ENCODE assay signal across 1 cellular context in genomic region chr17:48627625-48628510, GRCh38.
A peak's percentile ranks its signal among the peaks of the same experiment; 100 is the strongest.
TF ChIP-seq lines count a peak whose summit lies in the region.

No MANE protein-coding gene starts in this region.

TF ChIP-seq in HepG2, 621 proteins besides CTCF, POLR2A, EP300 and RAD21:
- TF ChIP-seq EZH2 (conservative IDR thresholded peaks at IDR 0.05; ENCODE audit: low read depth, low read length): peak; percentile 57
- TF ChIP-seq CBX2 (IDR thresholded peaks at IDR 0.05; ENCODE audit: low read depth, low read length): no peak
- TF ChIP-seq CBX2 (CRISPR knock-in tag; IDR thresholded peaks at IDR 0.05; ENCODE audit: low read depth): no peak
